In genomic region chr5:110738812-110739651, GRCh38 we compare ENCODE assay signal across 8 cellular contexts. TPM values are rescaled to one million over a fixed set of nuclear protein-coding genes. Genes with fewer than 3 reads are reported as not detected.
A peak's percentile ranks its signal among the peaks of the same experiment; 100 is the strongest.
DNase-seq lines count a peak whose midpoint lies in the region; ATAC-seq and TF ChIP-seq lines count a peak whose summit lies in the region.

TSS of gene SLC25A46 (plus strand) at chr5:110739007. CDS start at chr5:110739120, 113 bp downstream.

- H3K79me2 ChIP-seq in DOHH2 (ENCODE audit: control insufficient read depth, low read length) (peaks cover 44% of the 10 kb centered on the region), GM23248 (ENCODE audit: insufficient read depth) (peaks cover 49% of the 10 kb centered on the region)

- H3K4me1 Mint-ChIP-seq in natural killer cell treated with Interleukin-12 subunit alpha and Interleukin-12 subunit beta and Interleukin-15 and Interleukin-18, amount 100 ng/mL, for 72 hours (ENCODE audit: low read depth in 2 of 2): peaks cover 18 to 25% of the 10 kb centered on the region in 2 donors
- H3K4me1 Mint-ChIP-seq in stimulated activated naive CD8-positive, alpha-beta T cell treated with anti-CD3 and anti-CD28 coated beads, Interleukin-15, Interleukin-2, amounts not matched to agents 100 ng/mL and 50 ng/mL, for 24 hours (ENCODE audit: low read depth): peaks cover 35% of the 10 kb centered on the region

- 0 to 1% methylated on average over 51 to 58 of the region's 62 CpGs for WGBS in GM23248 (ENCODE audit: low coverage in 1 of 2, low lambda C conversion rate in 2 of 2, missing lambda C conversion rate in 2 of 2), 2 experiments

- H3K4me3 ChIP-seq in DOHH2 (ENCODE audit: low read length) (peak within 1 kb of the TSS; percentile 83), GM23248 (peak within 1 kb of the TSS; percentile 95), RWPE2 (ENCODE audit: severe bottlenecking) (peak within 1 kb of the TSS; percentile 94), fibroblast of pulmonary artery (replicated peaks; ENCODE audit: low read depth, low read length) (peak within 1 kb of the TSS; percentile 80)

- H3K9me3 ChIP-seq in DOHH2 (ENCODE audit: control insufficient read depth, insufficient read depth, low read length) (no peaks in the 10 kb centered on the region), GM23248 (ENCODE audit: low read depth) (no peaks in the 10 kb centered on the region), RWPE2 (ENCODE audit: severe bottlenecking) (no peaks in the 10 kb centered on the region)

- no peaks in the 10 kb centered on the region for H3K36me3 Mint-ChIP-seq in natural killer cell treated with Interleukin-12 subunit alpha and Interleukin-12 subunit beta and Interleukin-15 and Interleukin-18, amount 100 ng/mL, for 72 hours
- H3K36me3 Mint-ChIP-seq in stimulated activated naive CD8-positive, alpha-beta T cell treated with anti-CD3 and anti-CD28 coated beads, Interleukin-15, Interleukin-2, amounts not matched to agents 100 ng/mL and 50 ng/mL, for 24 hours (ENCODE audit: low read depth): peaks cover 15% of the 10 kb centered on the region

- TF ChIP-seq CTCF in DOHH2 (IDR thresholded peaks at IDR 0.05; ENCODE audit: low read depth, low read length, poor library complexity, severe bottlenecking) (no peak), RWPE2 (IDR thresholded peaks at IDR 0.05; ENCODE audit: poor library complexity, severe bottlenecking) (no peak), fibroblast of pulmonary artery (IDR thresholded peaks at IDR 0.05; ENCODE audit: low read length, missing control alignments) (no peak)

- no peaks in the 10 kb centered on the region for H3F3A ChIP-seq in DOHH2 (ENCODE audit: control insufficient read depth, insufficient read depth)
- H3F3A ChIP-seq in GM23248 (ENCODE audit: insufficient read depth): no peaks in the 10 kb centered on the region; the same call in 1 of the 2 replicates

- H3K9me2 ChIP-seq in DOHH2 (replicated peaks; ENCODE audit: control insufficient read depth, low read length) (no peaks in the 10 kb centered on the region), GM23248 (ENCODE audit: insufficient read depth) (no peaks in the 10 kb centered on the region)

- peak; percentile 95 for DNase-seq in GM23248
- peak; percentile 92 for DNase-seq in Kasumi-1 (lab: John Stamatoyannopoulos, UW)
- DNase-seq in RWPE2 (ENCODE audit: low spot score): peak; percentile 89
- peak; percentile 78 for DNase-seq in activated T-helper 9 cell treated with anti-CD3 and anti-CD28 coated beads, Interleukin-2, amount 50 U/mL, for 16 hours (ENCODE audit: low read depth)
- DNase-seq in fibroblast of pulmonary artery (ENCODE audit: low read depth): peak; percentile 90
- peak; percentile 91 for DNase-seq in natural killer cell treated with Interleukin-12 subunit alpha and Interleukin-12 subunit beta and Interleukin-15 and Interleukin-18, amount 100 ng/mL, for 72 hours (ENCODE audit: low spot score)

- peak within 1 kb of the TSS; percentile 80 to 95 for H3K27ac Mint-ChIP-seq in natural killer cell treated with Interleukin-12 subunit alpha and Interleukin-12 subunit beta and Interleukin-15 and Interleukin-18, amount 100 ng/mL, for 72 hours
- H3K27ac Mint-ChIP-seq in stimulated activated naive CD8-positive, alpha-beta T cell treated with anti-CD3 and anti-CD28 coated beads, Interleukin-15, Interleukin-2, amounts not matched to agents 100 ng/mL and 50 ng/mL, for 24 hours: peak within 1 kb of the TSS; percentile 96

- peak within 1 kb of the TSS; percentile 100 for H2AFZ ChIP-seq in GM23248

- H3K36me3 ChIP-seq in DOHH2 (ENCODE audit: control insufficient read depth, low read length) (peaks cover 23% of the 10 kb centered on the region), GM23248 (ENCODE audit: low read depth) (peaks cover 7% of the 10 kb centered on the region), RWPE2 (ENCODE audit: low read depth) (peaks cover 19% of the 10 kb centered on the region)

- H3K27me3 ChIP-seq in DOHH2 (ENCODE audit: control insufficient read depth, low read length): no peaks in the 10 kb centered on the region
- no peaks in the 10 kb centered on the region for H3K27me3 ChIP-seq in GM23248 (replicated peaks; ENCODE audit: insufficient read depth)
- H3K27me3 ChIP-seq in RWPE2 (ENCODE audit: insufficient read depth, poor library complexity, severe bottlenecking): no peaks in the 10 kb centered on the region

- in situ Hi-C loops in GM23248 (cut with MboI): no loop called here

- H3K4me2 ChIP-seq in DOHH2 (ENCODE audit: low read length): peak within 1 kb of the TSS; percentile 91
- H3K4me2 ChIP-seq in GM23248 (ENCODE audit: unreplicated experiment): peak within 1 kb of the TSS; percentile 95

- H3K9ac ChIP-seq in GM23248: peak within 1 kb of the TSS; percentile 89

- H3K4me1 ChIP-seq in DOHH2 (ENCODE audit: control insufficient read depth, low read length): peaks cover 32% of the 10 kb centered on the region
- H3K4me1 ChIP-seq in GM23248 (ENCODE audit: insufficient read depth): peaks cover 7% of the 10 kb centered on the region; the same call in 1 of the 2 replicates
- H3K4me1 ChIP-seq in RWPE2 (ENCODE audit: insufficient read depth, poor library complexity, severe bottlenecking): peaks cover 16% of the 10 kb centered on the region

- H3K27ac ChIP-seq in DOHH2 (ENCODE audit: low read depth, low read length): peak within 1 kb of the TSS; percentile 52
- H3K27ac ChIP-seq in GM23248: peak within 1 kb of the TSS; percentile 75
- H3K27ac ChIP-seq in RWPE2 (ENCODE audit: poor library complexity, severe bottlenecking): peak within 1 kb of the TSS; percentile 56

- H4K20me1 ChIP-seq in DOHH2 (ENCODE audit: control insufficient read depth, insufficient read depth, low read depth, low read length) (peaks cover 6% of the 10 kb centered on the region; the same call in 1 of the 2 replicates), GM23248 (ENCODE audit: insufficient read depth) (no peaks in the 10 kb centered on the region)

- no peaks in the 10 kb centered on the region for H3K9me3 Mint-ChIP-seq in natural killer cell treated with Interleukin-12 subunit alpha and Interleukin-12 subunit beta and Interleukin-15 and Interleukin-18, amount 100 ng/mL, for 72 hours
- no peaks in the 10 kb centered on the region for H3K9me3 Mint-ChIP-seq in stimulated activated naive CD8-positive, alpha-beta T cell treated with anti-CD3 and anti-CD28 coated beads, Interleukin-15, Interleukin-2, amounts not matched to agents 100 ng/mL and 50 ng/mL, for 24 hours

- ATAC-seq in RWPE2 (ENCODE audit: low read depth): peak; percentile 88
- peak; percentile 95 to 96 for ATAC-seq in natural killer cell treated with Interleukin-12 subunit alpha and Interleukin-12 subunit beta and Interleukin-15 and Interleukin-18, amount 100 ng/mL, for 72 hours

- peaks cover 8 to 11% of the 10 kb centered on the region in 2 donors for H3K27me3 Mint-ChIP-seq in natural killer cell treated with Interleukin-12 subunit alpha and Interleukin-12 subunit beta and Interleukin-15 and Interleukin-18, amount 100 ng/mL, for 72 hours
- H3K27me3 Mint-ChIP-seq in stimulated activated naive CD8-positive, alpha-beta T cell treated with anti-CD3 and anti-CD28 coated beads, Interleukin-15, Interleukin-2, amounts not matched to agents 100 ng/mL and 50 ng/mL, for 24 hours: peaks cover 15% of the 10 kb centered on the region

- H3K4me3 Mint-ChIP-seq in natural killer cell treated with Interleukin-12 subunit alpha and Interleukin-12 subunit beta and Interleukin-15 and Interleukin-18, amount 100 ng/mL, for 72 hours: peak within 1 kb of the TSS; percentile 92
- peak within 1 kb of the TSS; percentile 99 for H3K4me3 Mint-ChIP-seq in stimulated activated naive CD8-positive, alpha-beta T cell treated with anti-CD3 and anti-CD28 coated beads, Interleukin-15, Interleukin-2, amounts not matched to agents 100 ng/mL and 50 ng/mL, for 24 hours

RNA-seq across cellular contexts. Expression of gene SLC25A46, which starts in this region (rescaled TPM):
- total RNA-seq in GM23248 (2014; rRNA removed; shearing (Covaris generic)): 67.0 and 76.2 TPM in 2 replicates
- polyA plus RNA-seq in GM23248 (2016; fragmentation: Nextera tagmentation; extraction: Ambion mirVana): 31.8 and 34.3 TPM in 2 replicates
- total RNA-seq in natural killer cell treated with Interleukin-12 subunit alpha and Interleukin-12 subunit beta and Interleukin-15 and Interleukin-18, amount 100 ng/mL, for 72 hours: 10 to 100 TPM; 39.9 to 46.7 TPM

Comparison
In these comparisons a context has a peak if more than half of its experiments do, and no peak if none do; other contexts are left out.
1. Peak in every context shown above with its lines: DNase-seq, ATAC-seq, H3K4me3 ChIP-seq and H3K27ac ChIP-seq.